15 cellular contexts compared by ENCODE assay signal in the genomic region with DNA sequence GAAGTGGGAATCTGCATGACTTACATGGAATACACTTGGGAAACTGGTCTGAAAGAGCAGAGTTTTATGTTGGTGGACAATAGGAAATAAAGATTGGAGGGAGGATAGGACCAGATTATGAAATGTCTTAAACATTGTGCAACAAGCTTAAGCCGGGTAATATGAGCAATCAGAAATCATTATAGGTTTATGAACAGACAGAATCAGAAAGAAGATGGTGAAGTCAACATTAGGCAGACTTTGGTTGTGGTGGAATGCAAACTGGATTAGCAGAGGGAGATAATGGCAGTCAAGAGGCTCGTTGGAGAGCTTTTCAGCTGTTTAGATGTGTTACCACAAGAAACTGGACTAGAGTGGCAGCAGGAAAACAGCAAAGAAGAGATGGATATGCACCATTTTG. TPM values are rescaled to one million over a fixed set of nuclear protein-coding genes. Genes with fewer than 3 reads are reported as not detected.
A peak's percentile ranks its signal among the peaks of the same experiment; 100 is the strongest.
DNase-seq lines count a peak whose midpoint lies in the region; ATAC-seq and TF ChIP-seq lines count a peak whose summit lies in the region.
"Had no signal": no experiment of that assay in that cellular context is flagged by ENCODE, and none has a peak within 500 bp of the region (broad histone marks: within the 10 kb centered on the region; RNA-seq: fewer than 3 reads in every experiment).

No MANE protein-coding gene starts in this region.

- TF ChIP-seq CTCF in fibroblast of villous mesenchyme (IDR thresholded peaks at IDR 0.05; ENCODE audit: insufficient read depth, low read depth, low read length): no peak

- ATAC-seq in HG03442 (IDR thresholded peaks at IDR 0.05; ENCODE audit: unreplicated experiment): no peak

- H3K36me3 ChIP-seq in SJCRH30 (no peaks in the 10 kb centered on the region), subcutaneous abdominal adipose tissue (ENCODE audit: control insufficient read depth in 5 of 5, insufficient read depth in 5 of 5, low read length in 5 of 5) (peaks cover 3 to 26% (median 10%) of the 10 kb centered on the region in 5 donors)

- peak; percentile 75 for DNase-seq in HCEC 1CT
- DNase-seq in SJCRH30: peak; percentile 24 to 34
- DNase-seq in fibroblast of villous mesenchyme (ENCODE audit: low read depth): peak; percentile 83
- DNase-seq in RPMI8226: no peak
- DNase-seq in mesenteric fat pad (ENCODE audit: low spot score): no peak
- DNase-seq: C1 segment of cervical spinal cord, DMS 273 treated with DMSO at 0.1 percent for 48 hours, NCI-H1048, NCI-H146, NCI-H2081 treated with DMSO at 0.1 percent for 48 hours, NCI-H226, NCI-H526 treated with DMSO at 0.1 percent for 48 hours had no signal

- H3K27me3 ChIP-seq in SJCRH30: no peaks in the 10 kb centered on the region
- H3K27me3 ChIP-seq in subcutaneous abdominal adipose tissue (ENCODE audit: control insufficient read depth in 5 of 5, insufficient read depth in 4 of 5, low read length in 5 of 5): no peaks in the 10 kb centered on the region

- no peak overlapping the region for H3K9ac ChIP-seq in subcutaneous abdominal adipose tissue (ENCODE audit: low read length in 5 of 5)

- H3K9me3 ChIP-seq in SJCRH30 (replicated peaks) (no peaks in the 10 kb centered on the region), subcutaneous abdominal adipose tissue (ENCODE audit: control insufficient read depth in 5 of 5, low read length in 5 of 5) (no peaks in the 10 kb centered on the region)

- no peak overlapping the region for H3K4me3 ChIP-seq in SJCRH30
- H3K4me3 ChIP-seq in fibroblast of villous mesenchyme (ENCODE audit: low read depth, low read length): no peak overlapping the region
- H3K4me3 ChIP-seq in subcutaneous abdominal adipose tissue (ENCODE audit: low read depth in 1 of 5, low read length in 5 of 5): no peak overlapping the region
- H3K4me3 ChIP-seq: SK-N-MC had no signal

- peaks cover 25% of the 10 kb centered on the region for H3K4me1 ChIP-seq in SJCRH30
- H3K4me1 ChIP-seq in subcutaneous abdominal adipose tissue (ENCODE audit: control insufficient read depth in 5 of 5, insufficient read depth in 5 of 5, low read length in 5 of 5): peaks cover 0 to 29% (median 21%) of the 10 kb centered on the region in 5 donors

- peak overlapping the region; percentile 6 for H3K27ac ChIP-seq in SJCRH30
- H3K27ac ChIP-seq in subcutaneous abdominal adipose tissue (ENCODE audit: low read depth, low read length): peak overlapping the region; percentile 12
- H3K27ac ChIP-seq: SK-N-MC had no signal

RNA-seq across cellular contexts. Expression of a gene that starts 43.5 kb away (rescaled TPM):
- 10.2 and 12.6 TPM in 2 replicates for total RNA-seq in SJCRH30 (2014; rRNA removed; shearing (Covaris generic))
- total RNA-seq in fibroblast of villous mesenchyme (729 and 949 TPM in 2 replicates), mesenteric fat pad (230 TPM)

Comparison
In these comparisons a context has a peak if more than half of its experiments do, and no peak if none do; other contexts are left out.
1. DNase-seq: peak in HCEC 1CT (single experiment), SJCRH30 (2 of 2) and fibroblast of villous mesenchyme (single experiment); none in RPMI8226 (single experiment) and mesenteric fat pad (single experiment).
2. RNA of a gene that starts 43.5 kb away (total RNA-seq): 729 to 949 TPM in fibroblast of villous mesenchyme and 230 TPM in mesenteric fat pad (single experiment); 10.2 to 12.6 TPM in SJCRH30; every median in the first group is over 10 times any median in the second.